25 cellular contexts compared by ENCODE assay signal in the genomic region with DNA sequence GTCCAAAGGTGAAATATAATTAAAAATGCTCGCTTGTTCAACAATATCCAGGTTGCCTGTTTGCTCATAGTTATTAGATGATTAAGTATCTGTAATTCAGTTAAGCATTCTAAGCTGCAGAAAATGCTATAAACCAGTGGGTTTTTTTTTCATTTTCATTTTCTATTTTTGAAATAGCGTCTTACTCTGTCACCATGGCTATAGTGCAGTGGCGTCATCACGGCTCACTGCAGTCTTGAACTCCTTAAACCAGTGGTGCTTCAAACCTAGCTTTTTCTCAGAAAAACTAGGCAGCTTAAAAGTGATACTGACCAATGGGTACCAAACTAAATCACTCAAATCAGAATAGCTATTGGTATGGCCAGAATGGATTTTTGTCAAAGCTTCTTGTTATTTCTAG.
"Had no signal": no experiment of that assay in that cellular context is flagged by ENCODE, and none has a peak within 500 bp of the region (broad histone marks: within the 10 kb centered on the region; RNA-seq: fewer than 3 reads in every experiment).

No MANE protein-coding gene starts in this region.

- H3K9me3 ChIP-seq: colonic mucosa, esophagus squamous epithelium, gastrocnemius medialis, lower lobe of right lung had no signal

- H3K4me1 ChIP-seq: colonic mucosa, esophagus squamous epithelium, gastrocnemius medialis, heart right ventricle, left lung, lower lobe of right lung had no signal

- H3K27me3 ChIP-seq: colonic mucosa, esophagus squamous epithelium, gastrocnemius medialis, heart right ventricle, left lung had no signal

- H3K36me3 Mint-ChIP-seq: memory B cell; naive thymus-derived CD4-positive, alpha-beta T cell had no signal

- H3K4me3 ChIP-seq: colonic mucosa, esophagus squamous epithelium, gastrocnemius medialis, heart right ventricle, left lung, lower lobe of right lung had no signal

- ATAC-seq: effector memory CD8-positive, alpha-beta T cell; esophagus mucosa; gastrocnemius medialis; heart right ventricle; left cardiac atrium; left lung; left ventricle myocardium superior; lower lobe of right lung; naive thymus-derived CD4-positive, alpha-beta T cell had no signal

- H3K36me3 ChIP-seq: colonic mucosa, esophagus squamous epithelium, gastrocnemius medialis, heart right ventricle, left lung, lower lobe of right lung had no signal

- DNase-seq: colonic mucosa; cortex of kidney; effector CD8-positive, alpha-beta T cell; effector memory CD8-positive, alpha-beta T cell; endodermal cell; erythroblast; esophagus squamous epithelium; foreskin fibroblast; foreskin melanocyte; gastrocnemius medialis; glutamatergic neuron; head of caudate nucleus; heart right ventricle; hippocampal formation; left cardiac atrium; left lung; left ventricle myocardium superior; lower lobe of right lung; mesendoderm; midbrain; naive thymus-derived CD4-positive, alpha-beta T cell had no signal

- H3K27ac Mint-ChIP-seq: dendritic cell treated with granulocyte-macrophage colony-stimulating factor and Interleukin-4, amounts not matched to agents 40 ng/mL and 50 ng/mL, for 4 days; effector memory CD8-positive, alpha-beta T cell; endodermal cell; memory B cell; naive thymus-derived CD4-positive, alpha-beta T cell had no signal

- H3K27ac ChIP-seq: colonic mucosa, epithelial cell of prostate, esophagus squamous epithelium, gastrocnemius medialis, heart right ventricle, left lung, lower lobe of right lung had no signal
